ENCODE assay signal across 1 cellular context in genomic region chr4:99754756-99755155, GRCh38.
TF ChIP-seq lines count a peak whose summit lies in the region.

No MANE protein-coding gene starts in this region.

TF ChIP-seq in H1, 55 proteins besides CTCF, POLR2A, EP300 and RAD21 (continued from another document):
- TF ChIP-seq MAX (IDR thresholded peaks at IDR 0.05) = no peak
- TF ChIP-seq KDM4A (IDR thresholded peaks at IDR 0.05; ENCODE audit: low read depth, low read length, severe bottlenecking) = no peak
- TF ChIP-seq SIN3A (conservative IDR thresholded peaks at IDR 0.05 in 1 of 2, IDR thresholded peaks at IDR 0.05 in 1 of 2; ENCODE audit: low read depth in 1 of 2, low read length in 2 of 2) = no peak
- no peak for TF ChIP-seq KDM5A (IDR thresholded peaks at IDR 0.05; ENCODE audit: low read length)
- TF ChIP-seq CTBP2 (IDR thresholded peaks at IDR 0.05; ENCODE audit: borderline replicate concordance, insufficient read depth, insufficient read length, low read length) = no peak
- no peak for TF ChIP-seq SIX5 (IDR thresholded peaks at IDR 0.05; ENCODE audit: low read depth, low read length)
- no peak for TF ChIP-seq SUZ12 (IDR thresholded peaks at IDR 0.05; ENCODE audit: low read length)
